Comparison of ENCODE assay signal across 13 cellular contexts in the genomic region with DNA sequence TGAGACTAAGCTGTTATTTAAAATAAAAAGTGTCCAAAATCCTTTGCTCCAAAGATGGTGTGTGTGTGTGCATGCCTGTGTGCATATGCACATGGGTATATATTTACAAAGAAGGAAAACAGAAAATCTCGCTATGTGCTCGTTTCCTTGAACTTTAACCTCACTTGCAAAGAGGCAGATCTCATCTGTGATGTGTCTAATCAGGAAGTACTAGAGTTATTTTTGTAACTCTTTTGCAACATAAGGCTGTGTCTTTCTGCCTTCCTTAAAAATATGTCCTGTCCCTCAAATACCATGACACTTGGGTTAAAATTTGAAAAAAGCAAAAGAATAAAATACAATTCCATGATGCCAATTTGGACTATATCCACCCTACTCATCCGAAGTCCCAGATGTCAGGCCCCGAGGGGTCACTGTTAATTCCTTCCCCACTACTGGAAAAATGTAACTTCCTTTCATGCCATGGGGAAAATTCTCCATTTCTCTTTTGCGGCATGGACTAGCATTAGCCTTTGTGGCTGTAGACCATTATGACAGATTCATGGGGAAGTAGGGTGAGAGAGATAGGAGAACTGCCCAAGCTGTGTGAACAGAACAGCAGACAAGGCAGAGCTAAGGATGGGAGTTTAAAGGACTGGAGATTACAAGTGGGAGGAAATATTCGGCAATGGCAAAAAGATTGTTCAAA.
DNase-seq lines count a peak whose midpoint lies in the region; ATAC-seq and TF ChIP-seq lines count a peak whose summit lies in the region.
"Had no signal": no experiment of that assay in that cellular context is flagged by ENCODE, and none has a peak within 500 bp of the region (broad histone marks: within the 10 kb centered on the region; RNA-seq: fewer than 3 reads in every experiment).

No MANE protein-coding gene starts in this region.

- H3K36me3 ChIP-seq in BLaER1 (no peaks in the 10 kb centered on the region), mucosa of descending colon (ENCODE audit: low read depth) (no peaks in the 10 kb centered on the region), uterus (no peaks in the 10 kb centered on the region)
- H3K36me3 ChIP-seq: WERI-Rb-1 had no signal

- TF ChIP-seq CTCF in foreskin fibroblast (IDR thresholded peaks at IDR 0.05; ENCODE audit: low read depth, low read length) (no peak), mucosa of descending colon (IDR thresholded peaks at IDR 0.05) (no peak), uterus (IDR thresholded peaks at IDR 0.05) (no peak)

- intact Hi-C loops in mucosa of descending colon (cut with DNase I, micrococcal nuclease): no loop called here
- intact Hi-C loops in uterus (cut with DNase I; ENCODE audit: low total_unique reads): no loop called here

- H3K27me3 ChIP-seq in BLaER1 (no peaks in the 10 kb centered on the region), uterus (no peaks in the 10 kb centered on the region)

- no peak for TF ChIP-seq POLR2A in uterus (IDR thresholded peaks at IDR 0.05)

- peak overlapping the region; percentile 52 for H3K4me2 ChIP-seq in BLaER1

- ATAC-seq in mucosa of descending colon: peak; percentile 76

- no peak overlapping the region for H3K9ac ChIP-seq in BLaER1

- DNase-seq in NAMALWA (ENCODE audit: low spot score): peak; percentile 10
- DNase-seq in foreskin fibroblast: peak; percentile 14 to 33
- DNase-seq in mucosa of descending colon: no peak
- DNase-seq in uterus: no peak
- DNase-seq in NCI-H2081 treated with DMSO at 0.1 percent for 48 hours (lab: John Stamatoyannopoulos, UW): no peak
- DNase-seq in activated T-cell treated with anti-CD3 and anti-CD28 coated beads, Interleukin-2, amount 50 U/mL, for 1 hour: no peak
- no peak for DNase-seq in T-helper 2 cell
- DNase-seq: ACHN, amygdala, mesendoderm, NCI-H446 treated with DMSO at 0.1 percent for 48 hours, WERI-Rb-1 had no signal

- H3K9me3 ChIP-seq in BLaER1: no peaks in the 10 kb centered on the region
- no peaks in the 10 kb centered on the region for H3K9me3 ChIP-seq in mucosa of descending colon
- no peaks in the 10 kb centered on the region for H3K9me3 ChIP-seq in uterus

- peaks cover 18% of the 10 kb centered on the region for H3K4me1 ChIP-seq in BLaER1
- H3K4me1 ChIP-seq in mucosa of descending colon (ENCODE audit: low read depth): no peaks in the 10 kb centered on the region
- no peaks in the 10 kb centered on the region for H3K4me1 ChIP-seq in uterus

- H3K27ac ChIP-seq in BLaER1 (no peak overlapping the region), uterus (no peak overlapping the region)
- H3K27ac ChIP-seq: WERI-Rb-1 had no signal

- H3K4me3 ChIP-seq in BLaER1: no peak overlapping the region
- no peak overlapping the region for H3K4me3 ChIP-seq in foreskin fibroblast (ENCODE audit: low read depth in 1 of 2, low read length in 2 of 2)
- H3K4me3 ChIP-seq in mucosa of descending colon: no peak overlapping the region
- H3K4me3 ChIP-seq in uterus: no peak overlapping the region

- no peaks in the 10 kb centered on the region for H4K20me1 ChIP-seq in BLaER1

Comparison
In these comparisons a context has a peak if more than half of its experiments do, and no peak if none do; other contexts are left out.
1. DNase-seq: peak in NAMALWA (single experiment) and foreskin fibroblast (2 of 2); none in mucosa of descending colon (0 of 3), uterus (0 of 2), NCI-H2081 treated with DMSO at 0.1 percent for 48 hours (single experiment), activated T-cell treated with anti-CD3 and anti-CD28 coated beads, Interleukin-2, amount 50 U/mL, for 1 hour (single experiment) and T-helper 2 cell (0 of 5).